Comparison of ENCODE assay signal across 10 cellular contexts in the genomic region with DNA sequence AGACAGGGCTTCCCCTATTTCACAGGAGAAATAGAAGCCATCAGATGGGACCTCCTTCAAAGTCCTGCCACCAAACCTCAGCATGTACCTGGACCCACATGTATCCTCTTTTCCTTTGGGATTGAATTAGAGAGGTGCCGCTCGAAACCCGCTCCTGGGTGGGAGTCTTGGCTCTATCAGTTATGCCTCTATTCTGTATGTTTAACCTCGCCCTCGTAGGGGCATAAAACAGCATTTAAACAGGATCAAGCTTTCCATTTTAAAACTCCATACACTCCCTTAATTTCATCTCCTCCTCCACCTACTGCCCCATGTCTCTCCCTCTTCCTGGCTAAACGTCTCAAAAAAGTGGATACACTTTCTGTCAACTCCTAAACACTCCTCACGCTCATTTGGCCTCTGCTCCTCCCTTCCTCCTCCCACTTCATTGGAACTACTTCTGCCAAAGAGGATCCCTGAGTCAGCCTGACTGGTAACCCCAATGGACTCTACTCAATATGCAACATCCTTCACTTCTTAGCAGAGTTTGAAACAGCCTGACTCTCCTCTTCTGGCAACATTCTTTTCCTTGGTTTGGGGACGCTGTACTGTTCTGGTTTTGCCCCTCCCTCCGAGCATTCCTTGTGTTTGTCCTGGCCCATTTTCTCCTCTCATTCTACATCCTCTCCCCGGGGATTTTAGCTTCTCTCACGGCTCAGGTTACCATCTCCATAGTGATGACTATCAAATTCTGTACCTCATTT. TPM values are rescaled to one million over a fixed set of nuclear protein-coding genes. Genes with fewer than 3 reads are reported as not detected.
DNase-seq lines count a peak whose midpoint lies in the region; ATAC-seq and TF ChIP-seq lines count a peak whose summit lies in the region.
"Had no signal": no experiment of that assay in that cellular context is flagged by ENCODE, and none has a peak within 500 bp of the region (broad histone marks: within the 10 kb centered on the region; RNA-seq: fewer than 3 reads in every experiment).

No MANE protein-coding gene starts in this region.

- H3K4me3 ChIP-seq in astrocyte of the spinal cord (ENCODE audit: low read depth, low read length) (no peak overlapping the region), iPS DF 6.9 (ENCODE audit: low read length) (no peak overlapping the region), aorta (ENCODE audit: low read length in 2 of 2) (no peak overlapping the region)

- TF ChIP-seq CTCF in natural killer cell (IDR thresholded peaks at IDR 0.05) (no peak), astrocyte of the spinal cord (IDR thresholded peaks at IDR 0.05; ENCODE audit: low read depth, low read length) (no peak)

- H3K4me3 Mint-ChIP-seq in natural killer cell treated with Interleukin-12 subunit alpha and Interleukin-12 subunit beta and Interleukin-15 and Interleukin-18, amount 100 ng/mL, for 72 hours, result no peak overlapping the region
- H3K4me3 Mint-ChIP-seq in natural killer cell, result no peak overlapping the region

- H3K36me3 ChIP-seq in iPS DF 6.9 (ENCODE audit: control insufficient read depth, insufficient read depth, low read length) (no peaks in the 10 kb centered on the region), aorta (ENCODE audit: control insufficient read depth in 1 of 2, insufficient read depth in 2 of 2, low read length in 1 of 2) (no peaks in the 10 kb centered on the region)

- H3K4me1 Mint-ChIP-seq in natural killer cell treated with Interleukin-12 subunit alpha and Interleukin-12 subunit beta and Interleukin-15 and Interleukin-18, amount 100 ng/mL, for 72 hours (ENCODE audit: low read depth in 2 of 2), result peaks cover 3 to 15% of the 10 kb centered on the region in 2 donors
- peaks cover 4 to 5% of the 10 kb centered on the region in 2 donors for H3K4me1 Mint-ChIP-seq in natural killer cell

- H3K9me3 Mint-ChIP-seq in natural killer cell treated with Interleukin-12 subunit alpha and Interleukin-12 subunit beta and Interleukin-15 and Interleukin-18, amount 100 ng/mL, for 72 hours, result no peaks in the 10 kb centered on the region
- H3K9me3 Mint-ChIP-seq in natural killer cell, result no peaks in the 10 kb centered on the region

- H3K9me3 ChIP-seq in iPS DF 6.9 (ENCODE audit: control insufficient read depth, insufficient read depth, low read length) (no peaks in the 10 kb centered on the region), aorta (ENCODE audit: control insufficient read depth, low read length) (no peaks in the 10 kb centered on the region)

- in situ Hi-C loops in astrocyte of the spinal cord (cut with HindIII; ENCODE audit: low sequenced_read_pairs), result no loop called here

- H3K4me1 ChIP-seq in iPS DF 6.9 (ENCODE audit: control insufficient read depth, insufficient read depth, low read length), result peaks cover 16% of the 10 kb centered on the region
- H3K4me1 ChIP-seq in aorta (ENCODE audit: control insufficient read depth in 1 of 2, insufficient read depth in 2 of 2, low read length in 2 of 2), result no peaks in the 10 kb centered on the region

- no peak for ATAC-seq in natural killer cell treated with Interleukin-12 subunit alpha and Interleukin-12 subunit beta and Interleukin-15 and Interleukin-18, amount 100 ng/mL, for 72 hours
- no peak for ATAC-seq in natural killer cell
- peak; percentile 62 for ATAC-seq in aorta (ENCODE audit: low FRiP score)
- ATAC-seq in GM18873 (IDR thresholded peaks at IDR 0.05; ENCODE audit: low FRiP score, unreplicated experiment), result no peak

- peak; percentile 62 for DNase-seq in natural killer cell treated with Interleukin-12 subunit alpha and Interleukin-12 subunit beta and Interleukin-15 and Interleukin-18, amount 100 ng/mL, for 72 hours (ENCODE audit: low spot score)
- no peak for DNase-seq in natural killer cell
- peak; percentile 98 for DNase-seq in astrocyte of the spinal cord (ENCODE audit: low read depth, low spot score)
- DNase-seq in iPS DF 6.9 (ENCODE audit: low read depth, low spot score), result peak; percentile 71
- DNase-seq in aorta, result peak; percentile 43 to 50
- DNase-seq in activated CD4-positive, alpha-beta T cell treated with anti-CD3 and anti-CD28 coated beads for 1 hour, result no peak
- no peak for DNase-seq in NCI-H446 treated with DMSO at 0.1 percent for 48 hours (lab: John Stamatoyannopoulos, UW)
- DNase-seq: amniotic stem cell had no signal

- intact Hi-C loops in natural killer cell (cut with micrococcal nuclease) (no loop called here), aorta (cut with DNase I) (no loop called here)

- WGBS in iPS DF 6.9 (ENCODE audit: insufficient coverage, insufficient read length), result no CpG with 5 or more reads among the region's 11 CpGs
- 51 to 56% methylated on average over 11 of the region's 11 CpGs for WGBS in aorta, 2 donors

- no peak overlapping the region for H3K27ac ChIP-seq in iPS DF 6.9 (ENCODE audit: low read length)
- no peak overlapping the region for H3K27ac ChIP-seq in aorta (ENCODE audit: low read depth in 1 of 2, low read length in 2 of 2)
- H3K27ac ChIP-seq: KMS-11 had no signal

- no peaks in the 10 kb centered on the region for H3K27me3 Mint-ChIP-seq in natural killer cell treated with Interleukin-12 subunit alpha and Interleukin-12 subunit beta and Interleukin-15 and Interleukin-18, amount 100 ng/mL, for 72 hours
- H3K27me3 Mint-ChIP-seq in natural killer cell (ENCODE audit: low read depth in 2 of 2), result no peaks in the 10 kb centered on the region

- peaks cover 24% of the 10 kb centered on the region for H3K36me3 Mint-ChIP-seq in natural killer cell treated with Interleukin-12 subunit alpha and Interleukin-12 subunit beta and Interleukin-15 and Interleukin-18, amount 100 ng/mL, for 72 hours
- H3K36me3 Mint-ChIP-seq in natural killer cell, result peaks cover 3% of the 10 kb centered on the region

- no peak overlapping the region for H3K27ac Mint-ChIP-seq in natural killer cell treated with Interleukin-12 subunit alpha and Interleukin-12 subunit beta and Interleukin-15 and Interleukin-18, amount 100 ng/mL, for 72 hours
- no peak overlapping the region for H3K27ac Mint-ChIP-seq in natural killer cell

- H3K27me3 ChIP-seq in iPS DF 6.9 (ENCODE audit: control insufficient read depth, insufficient read depth, low read length), result no peaks in the 10 kb centered on the region
- H3K27me3 ChIP-seq in aorta (ENCODE audit: control insufficient read depth in 1 of 2, insufficient read depth in 2 of 2, low read length in 1 of 2), result no peaks in the 10 kb centered on the region

RNA-seq across cellular contexts. Expression of a gene that starts 23.0 kb away (rescaled TPM):
- 1 to 10 TPM; 2.4 to 3.5 TPM for total RNA-seq in natural killer cell treated with Interleukin-12 subunit alpha and Interleukin-12 subunit beta and Interleukin-15 and Interleukin-18, amount 100 ng/mL, for 72 hours
- total RNA-seq in natural killer cell, result 10 to 100 TPM in 1 of 3 donors, 1 to 10 TPM in 2; 4.1 to 11.4 (median 5.9) TPM
- 10 to 100 TPM in 1 of 2 donors, 1 to 10 TPM in 1; 4.5 to 17.8 TPM for total RNA-seq in aorta
- polyA plus RNA-seq in aorta, result 10 to 100 TPM in 1 of 2 donors, 1 to 10 TPM in 1; 2.9 to 17.7 TPM

Comparison
In these comparisons a context has a peak if more than half of its experiments do, and no peak if none do; other contexts are left out.
1. DNase-seq: peak in natural killer cell treated with Interleukin-12 subunit alpha and Interleukin-12 subunit beta and Interleukin-15 and Interleukin-18, amount 100 ng/mL, for 72 hours (single experiment), astrocyte of the spinal cord (single experiment), iPS DF 6.9 (single experiment) and aorta (2 of 2); none in natural killer cell (single experiment), activated CD4-positive, alpha-beta T cell treated with anti-CD3 and anti-CD28 coated beads for 1 hour (single experiment) and NCI-H446 treated with DMSO at 0.1 percent for 48 hours (single experiment).